In the genomic region with DNA sequence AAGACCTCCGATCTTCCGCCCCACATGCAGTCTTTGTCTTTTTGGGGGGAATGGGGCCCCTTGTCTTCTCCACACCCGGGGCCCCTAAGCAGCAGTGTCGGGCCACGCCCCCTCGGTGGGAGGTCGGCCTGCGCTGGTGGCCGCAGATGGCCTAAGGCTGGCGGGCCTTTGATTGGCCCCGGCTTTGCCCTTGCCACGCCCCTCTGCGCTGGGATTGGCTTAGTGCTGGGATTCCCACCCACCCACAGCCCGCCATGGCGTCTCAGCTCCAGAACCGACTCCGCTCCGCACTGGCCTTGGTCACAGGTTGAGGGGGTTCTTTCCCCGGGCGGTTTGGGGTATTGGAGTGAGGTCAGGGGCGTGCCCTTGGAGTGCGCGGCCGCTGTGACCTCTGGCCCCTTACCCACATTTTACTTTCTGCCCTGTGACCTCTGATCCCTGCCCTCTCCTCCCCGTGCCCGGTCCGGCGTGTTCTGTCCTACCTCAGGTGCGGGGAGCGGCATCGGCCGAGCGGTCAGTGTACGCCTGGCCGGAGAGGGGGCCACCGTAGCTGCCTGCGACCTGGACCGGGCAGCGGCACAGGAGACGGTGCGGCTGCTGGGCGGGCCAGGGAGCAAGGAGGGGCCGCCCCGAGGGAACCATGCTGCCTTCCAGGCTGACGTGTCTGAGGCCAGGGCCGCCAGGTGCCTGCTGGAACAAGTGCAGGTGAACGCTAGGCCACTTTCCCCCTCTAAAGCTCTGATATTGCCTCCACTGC, we compare ENCODE assay signal across 8 cellular contexts. TPM values are rescaled to one million over a fixed set of nuclear protein-coding genes. Genes with fewer than 3 reads are reported as not detected.
A peak's percentile ranks its signal among the peaks of the same experiment; 100 is the strongest.
DNase-seq lines count a peak whose midpoint lies in the region; ATAC-seq and TF ChIP-seq lines count a peak whose summit lies in the region.

A gene (plus strand): TSS at position 241 of the 757 bp plus-strand sequence. CDS start 14 bp downstream, at position 255.

- DNase-seq in ELR (ENCODE audit: low read depth): peak; percentile 85
- peak; percentile 89 for DNase-seq in NCI-H1436 (lab: John Stamatoyannopoulos, UW)
- peak; percentile 73 to 92 (median 85) for DNase-seq in T-cell
- DNase-seq in adipocyte (ENCODE audit: low read depth): peak; percentile 97
- peak; percentile 96 for DNase-seq in heart right ventricle
- DNase-seq in posterior cingulate gyrus: peak; percentile 91 to 99 (median 96)
- peak; percentile 94 for DNase-seq in tibial nerve (ENCODE audit: low spot score in 2 of 2)

- H3K27ac ChIP-seq in HEK293 (ENCODE audit: extremely low read depth, low read depth, low read length) (peak within 1 kb of the TSS; percentile 53), heart right ventricle (peak within 1 kb of the TSS in 9 of 10 donors; percentile 61 to 85 (median 75)), tibial nerve (peak within 1 kb of the TSS in 3 of 4 donors; percentile 53 to 80 (median 78))

- intact Hi-C loops in heart right ventricle (cut with DNase I): loop anchor here in 3 of 10 donors (5.0 to 10.0 kb wide), 3 partner anchors 43 to 1030 kb away; a partner anchor contains a TSS
- intact Hi-C loops in posterior cingulate gyrus (cut with DNase I): loop anchor here (5.0 kb wide), 2 partner anchors 232 to 1007 kb away; no protein-coding TSS in a partner anchor

- CTCF ChIA-PET in HEK293 (lab: Yijun Ruan, JAX) (interaction anchor here (0.7 to 2.1 kb wide), 5 partner anchors 18 to 75 kb away, joined by 3 to 19 read pairs (median 3); no protein-coding TSS in a partner anchor), T-cell (lab: Charles Lee) (interaction anchor here in 1 of 2 donors (0.5 to 1.2 kb wide), 3 partner anchors 44 to 1216 kb away, joined by 3 to 7 read pairs (median 4); no protein-coding TSS in a partner anchor)

- no peaks in the 10 kb centered on the region for H3K9me3 Mint-ChIP-seq in T-cell

- H3K4me1 ChIP-seq in HEK293 (ENCODE audit: control insufficient read depth, insufficient read depth, low read length) (peaks cover 22% of the 10 kb centered on the region), adipocyte (ENCODE audit: control insufficient read depth, insufficient read depth, low read length) (peaks cover 54% of the 10 kb centered on the region), heart right ventricle (peaks cover 21 to 62% (median 45%) of the 10 kb centered on the region in 9 donors), tibial nerve (peaks cover 3 to 73% (median 40%) of the 10 kb centered on the region in 4 donors)

- H3K27ac Mint-ChIP-seq in T-cell: peak within 1 kb of the TSS; percentile 83 to 88

- H3K4me1 Mint-ChIP-seq in T-cell: peaks cover 66 to 71% (median 68%) of the 10 kb centered on the region in 3 donors

- peak within 1 kb of the TSS; percentile 79 to 97 (median 92) for H3K4me3 Mint-ChIP-seq in T-cell

- peak in 1 of 2 donors; percentile 72 for TF ChIP-seq EP300 in tibial nerve (IDR thresholded peaks at IDR 0.05)

- peak; percentile 40 to 63 for TF ChIP-seq POLR2A in tibial nerve (IDR thresholded peaks at IDR 0.05)

- peaks cover 0 to 1% of the 10 kb centered on the region in 2 donors for H3K27me3 Mint-ChIP-seq in T-cell

- ATAC-seq in T-cell (replicated peaks in 1 of 4) (peak; percentile 61 to 66 (median 63)), heart right ventricle (peak; percentile 71 to 80 (median 76))

- POLR2A ChIA-PET in HEK293 (lab: Yijun Ruan, JAX): interaction anchor here (0.6 to 2.0 kb wide), 11 partner anchors 44 to 1028 kb away, joined by 3 to 30 read pairs (median 4); a partner anchor contains a TSS
- POLR2A ChIA-PET in T-cell (lab: Charles Lee): interaction anchor here in 1 of 2 donors (0.6 kb wide), 1 partner anchor 93 kb away, joined by 7 read pairs; no protein-coding TSS in a partner anchor

- H3K36me3 ChIP-seq in HEK293 (ENCODE audit: control insufficient read depth in 2 of 2, insufficient read depth in 1 of 2, low read length in 2 of 2) (peaks cover 0 to 33% of the 10 kb centered on the region in 2 experiments; a peak in 2 of 3 replicates), adipocyte (ENCODE audit: control insufficient read depth, insufficient read depth, low read length, severe bottlenecking) (peaks cover 29% of the 10 kb centered on the region), heart right ventricle (peaks cover 0 to 31% (median 21%) of the 10 kb centered on the region in 9 donors), tibial nerve (peaks cover 0 to 23% (median 0%) of the 10 kb centered on the region in 3 donors)

- no peak for TF ChIP-seq CTCF in HEK293 (tag by site-specific recombination; IDR thresholded peaks at IDR 0.05)
- no peak for TF ChIP-seq CTCF in heart right ventricle (IDR thresholded peaks at IDR 0.05)
- no peak for TF ChIP-seq CTCF in tibial nerve (IDR thresholded peaks at IDR 0.05)

- H3K9me3 ChIP-seq in HEK293 (ENCODE audit: control insufficient read depth, insufficient read depth, low read depth, low read length): no peaks in the 10 kb centered on the region
- no peaks in the 10 kb centered on the region for H3K9me3 ChIP-seq in adipocyte (ENCODE audit: control insufficient read depth, low read length)
- H3K9me3 ChIP-seq in heart right ventricle: no peaks in the 10 kb centered on the region
- no peaks in the 10 kb centered on the region for H3K9me3 ChIP-seq in tibial nerve

- peak within 1 kb of the TSS; percentile 84 for H3K9ac ChIP-seq in adipocyte (ENCODE audit: low read length)

- H3K4me3 ChIP-seq in HEK293 (ENCODE audit: low read depth, low read length) (peak within 1 kb of the TSS; percentile 72), adipocyte (ENCODE audit: low read length) (peak within 1 kb of the TSS; percentile 84), heart right ventricle (peak within 1 kb of the TSS; percentile 40 to 83 (median 72)), tibial nerve (peak within 1 kb of the TSS; percentile 35 to 78 (median 58))

- peaks cover 25% of the 10 kb centered on the region for H3K36me3 Mint-ChIP-seq in T-cell

- no peaks in the 10 kb centered on the region for H3K27me3 ChIP-seq in adipocyte (replicated peaks; ENCODE audit: control insufficient read depth, insufficient read depth, low read length)
- no peaks in the 10 kb centered on the region for H3K27me3 ChIP-seq in heart right ventricle
- H3K27me3 ChIP-seq in tibial nerve: no peaks in the 10 kb centered on the region

- 1 to 2% methylated on average over 47 of the region's 47 CpGs for WGBS in heart right ventricle, 2 donors
- WGBS in tibial nerve, 2 donors: 1% methylated on average over 30 to 43 of the region's 47 CpGs

TF ChIP-seq in HEK293, 187 proteins besides CTCF, POLR2A, EP300 and RAD21 (continues in another document):
- TF ChIP-seq ZNF350 (tag by site-specific recombination; IDR thresholded peaks at IDR 0.05) (no peak), GLI2 (tag by site-specific recombination; IDR thresholded peaks at IDR 0.05; ENCODE audit: borderline replicate concordance, low read depth) (no peak), ZNF146 (tag by site-specific recombination; IDR thresholded peaks at IDR 0.05) (no peak), TCF7L2 (IDR thresholded peaks at IDR 0.05; ENCODE audit: borderline replicate concordance, low read depth, low read length) (no peak), ZBTB48 (tag by site-specific recombination; IDR thresholded peaks at IDR 0.05) (0 out of 2 replicates have a peak, but pooled peaks have one; percentile 26), ZNF16 (tag by site-specific recombination; IDR thresholded peaks at IDR 0.05; ENCODE audit: low read depth) (no peak), ZNF610 (tag by site-specific recombination; IDR thresholded peaks at IDR 0.05; ENCODE audit: borderline replicate concordance) (no peak), ZNF157 (tag by site-specific recombination; IDR thresholded peaks at IDR 0.05) (no peak), ZNF423 (tag by site-specific recombination; IDR thresholded peaks at IDR 0.05) (no peak), ZNF629 (tag by site-specific recombination; IDR thresholded peaks at IDR 0.05) (peak; percentile 23; the same call in 1 of the 2 replicates), KLF1 (tag by site-specific recombination; IDR thresholded peaks at IDR 0.05) (peak; percentile 30; the same call in 1 of the 2 replicates)
- TF ChIP-seq, protein P1, sequence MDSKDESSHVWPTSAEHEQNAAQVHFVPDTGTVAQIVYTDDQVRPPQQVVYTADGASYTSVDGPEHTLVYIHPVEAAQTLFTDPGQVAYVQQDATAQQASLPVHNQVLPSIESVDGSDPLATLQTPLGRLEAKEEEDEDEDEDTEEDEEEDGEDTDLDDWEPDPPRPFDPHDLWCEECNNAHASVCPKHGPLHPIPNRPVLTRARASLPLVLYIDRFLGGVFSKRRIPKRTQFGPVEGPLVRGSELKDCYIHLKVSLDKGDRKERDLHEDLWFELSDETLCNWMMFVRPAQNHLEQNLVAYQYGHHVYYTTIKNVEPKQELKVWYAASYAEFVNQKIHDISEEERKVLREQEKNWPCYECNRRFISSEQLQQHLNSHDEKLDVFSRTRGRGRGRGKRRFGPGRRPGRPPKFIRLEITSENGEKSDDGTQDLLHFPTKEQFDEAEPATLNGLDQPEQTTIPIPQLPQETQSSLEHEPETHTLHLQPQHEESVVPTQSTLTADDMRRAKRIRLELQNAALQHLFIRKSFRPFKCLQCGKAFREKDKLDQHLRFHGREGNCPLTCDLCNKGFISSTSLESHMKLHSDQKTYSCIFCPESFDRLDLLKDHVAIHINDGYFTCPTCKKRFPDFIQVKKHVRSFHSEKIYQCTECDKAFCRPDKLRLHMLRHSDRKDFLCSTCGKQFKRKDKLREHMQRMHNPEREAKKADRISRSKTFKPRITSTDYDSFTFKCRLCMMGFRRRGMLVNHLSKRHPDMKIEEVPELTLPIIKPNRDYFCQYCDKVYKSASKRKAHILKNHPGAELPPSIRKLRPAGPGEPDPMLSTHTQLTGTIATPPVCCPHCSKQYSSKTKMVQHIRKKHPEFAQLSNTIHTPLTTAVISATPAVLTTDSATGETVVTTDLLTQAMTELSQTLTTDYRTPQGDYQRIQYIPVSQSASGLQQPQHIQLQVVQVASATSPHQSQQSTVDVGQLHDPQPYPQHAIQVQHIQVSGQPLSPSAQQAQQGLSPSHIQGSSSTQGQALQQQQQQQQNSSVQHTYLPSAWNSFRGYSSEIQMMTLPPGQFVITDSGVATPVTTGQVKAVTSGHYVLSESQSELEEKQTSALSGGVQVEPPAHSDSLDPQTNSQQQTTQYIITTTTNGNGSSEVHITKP (tag by site-specific recombination; IDR thresholded peaks at IDR 0.05): no peak; the same call in 1 of the 2 replicates

RNA-seq across cellular contexts. Expression of the gene that starts here (rescaled TPM):
- 10 to 100 TPM; 13.9 to 27.7 (median 24.4) TPM for total RNA-seq in T-cell
- 10 to 100 TPM; 17.6 to 25.5 (median 23.0) TPM for total RNA-seq in heart right ventricle
- 10 to 100 TPM in 1 of 2 donors, 1 to 10 TPM in 1; 7.4 to 15.1 TPM for polyA plus RNA-seq in heart right ventricle
- 10 to 100 TPM; 10.0 to 33.9 (median 19.1) TPM for total RNA-seq in tibial nerve

Comparison
In these comparisons a context has a peak if more than half of its experiments do, and no peak if none do; other contexts are left out.
1. Peak in every context shown above with its lines: DNase-seq, ATAC-seq, H3K4me3 ChIP-seq and H3K27ac ChIP-seq.